Comparison of ENCODE assay signal across 8 cellular contexts in genomic region chrX:130111220-130111934, GRCh38. TPM values are rescaled to one million over a fixed set of nuclear protein-coding genes. Genes with fewer than 3 reads are reported as not detected.
DNase-seq lines count a peak whose midpoint lies in the region; ATAC-seq and TF ChIP-seq lines count a peak whose summit lies in the region.

No MANE protein-coding gene starts in this region.

- no peaks in the 10 kb centered on the region for H3K9me3 ChIP-seq in left lung

- peaks cover 4% of the 10 kb centered on the region for H3K36me3 Mint-ChIP-seq in stimulated activated naive CD8-positive, alpha-beta T cell treated with anti-CD3 and anti-CD28 coated beads, Interleukin-15, Interleukin-2, amounts not matched to agents 100 ng/mL and 50 ng/mL, for 24 hours (ENCODE audit: low read depth)
- H3K36me3 Mint-ChIP-seq in activated T-helper 2 cell treated with anti-CD3 and anti-CD28 coated beads, Interferon-gamma antibody, Interleukin-2, Interleukin-4, amounts not matched to agents 10 μg/mL and 5 μg/mL and 100 μg/mL, durations not matched to agents 14 hours and 24 hours and 36 hours (ENCODE audit: low read depth), result peaks cover 10% of the 10 kb centered on the region

- H3K27ac ChIP-seq in left lung, result peak overlapping the region; percentile 39 to 94

- peak overlapping the region; percentile 7 for H3K4me3 Mint-ChIP-seq in stimulated activated naive CD8-positive, alpha-beta T cell treated with anti-CD3 and anti-CD28 coated beads, Interleukin-15, Interleukin-2, amounts not matched to agents 100 ng/mL and 50 ng/mL, for 24 hours
- peak overlapping the region; percentile 68 for H3K4me3 Mint-ChIP-seq in activated T-helper 2 cell treated with anti-CD3 and anti-CD28 coated beads, Interferon-gamma antibody, Interleukin-2, Interleukin-4, amounts not matched to agents 10 μg/mL and 5 μg/mL and 100 μg/mL, durations not matched to agents 14 hours and 24 hours and 36 hours (ENCODE audit: low read depth)

- intact Hi-C loops in activated T-helper 2 cell treated with anti-CD3 and anti-CD28 coated beads, Interferon-gamma antibody, Interleukin-2, Interleukin-4, amounts not matched to agents 10 μg/mL and 5 μg/mL and 100 μg/mL, durations not matched to agents 14 hours and 24 hours and 36 hours (cut with micrococcal nuclease), result loop anchor here (2.0 kb wide), 2 partner anchors 25 to 53 kb away; partner anchors contain the start of gene AIFM1
- intact Hi-C loops in left lung (cut with DNase I), result no loop called here

- H3K36me3 ChIP-seq in left lung, result no peaks in the 10 kb centered on the region

- no peak for ATAC-seq in stimulated activated naive CD8-positive, alpha-beta T cell treated with anti-CD3 and anti-CD28 coated beads, Interleukin-15, Interleukin-2, amounts not matched to agents 100 U/mL and 50 U/mL, for 24 hours
- ATAC-seq in left lung, result no peak
- no peak for ATAC-seq in HG03139 (IDR thresholded peaks at IDR 0.05; ENCODE audit: unreplicated experiment)

- peak overlapping the region in 1 of 2 donors; percentile 68 for H3K4me3 ChIP-seq in left lung

- no peak overlapping the region for H3K27ac Mint-ChIP-seq in stimulated activated naive CD8-positive, alpha-beta T cell treated with anti-CD3 and anti-CD28 coated beads, Interleukin-15, Interleukin-2, amounts not matched to agents 100 ng/mL and 50 ng/mL, for 24 hours
- H3K27ac Mint-ChIP-seq in activated T-helper 2 cell treated with anti-CD3 and anti-CD28 coated beads, Interferon-gamma antibody, Interleukin-2, Interleukin-4, amounts not matched to agents 10 μg/mL and 5 μg/mL and 100 μg/mL, durations not matched to agents 14 hours and 24 hours and 36 hours, result peak overlapping the region; percentile 52

- no peak for TF ChIP-seq CTCF in left lung (IDR thresholded peaks at IDR 0.05)

- H3K4me1 Mint-ChIP-seq in stimulated activated naive CD8-positive, alpha-beta T cell treated with anti-CD3 and anti-CD28 coated beads, Interleukin-15, Interleukin-2, amounts not matched to agents 100 ng/mL and 50 ng/mL, for 24 hours (ENCODE audit: low read depth), result peaks cover 45% of the 10 kb centered on the region
- peaks cover 30% of the 10 kb centered on the region for H3K4me1 Mint-ChIP-seq in activated T-helper 2 cell treated with anti-CD3 and anti-CD28 coated beads, Interferon-gamma antibody, Interleukin-2, Interleukin-4, amounts not matched to agents 10 μg/mL and 5 μg/mL and 100 μg/mL, durations not matched to agents 14 hours and 24 hours and 36 hours (ENCODE audit: low read depth)

- H3K27me3 ChIP-seq in left lung, result no peaks in the 10 kb centered on the region

- no peaks in the 10 kb centered on the region for H3K9me3 Mint-ChIP-seq in stimulated activated naive CD8-positive, alpha-beta T cell treated with anti-CD3 and anti-CD28 coated beads, Interleukin-15, Interleukin-2, amounts not matched to agents 100 ng/mL and 50 ng/mL, for 24 hours
- H3K9me3 Mint-ChIP-seq in activated T-helper 2 cell treated with anti-CD3 and anti-CD28 coated beads, Interferon-gamma antibody, Interleukin-2, Interleukin-4, amounts not matched to agents 10 μg/mL and 5 μg/mL and 100 μg/mL, durations not matched to agents 14 hours and 24 hours and 36 hours, result no peaks in the 10 kb centered on the region

- no peaks in the 10 kb centered on the region for H3K27me3 Mint-ChIP-seq in stimulated activated naive CD8-positive, alpha-beta T cell treated with anti-CD3 and anti-CD28 coated beads, Interleukin-15, Interleukin-2, amounts not matched to agents 100 ng/mL and 50 ng/mL, for 24 hours
- H3K27me3 Mint-ChIP-seq in activated T-helper 2 cell treated with anti-CD3 and anti-CD28 coated beads, Interferon-gamma antibody, Interleukin-2, Interleukin-4, amounts not matched to agents 10 μg/mL and 5 μg/mL and 100 μg/mL, durations not matched to agents 14 hours and 24 hours and 36 hours (ENCODE audit: low read depth), result no peaks in the 10 kb centered on the region

- no peak for DNase-seq in stimulated activated naive CD8-positive, alpha-beta T cell treated with anti-CD3 and anti-CD28 coated beads, Interleukin-15, Interleukin-2, amounts not matched to agents 100 U/mL and 50 U/mL, for 24 hours
- DNase-seq in activated T-helper 2 cell treated with anti-CD3 and anti-CD28 coated beads, Interferon-gamma antibody, Interleukin-2, Interleukin-4, amounts not matched to agents 10 μg/mL and 5 μg/mL and 100 μg/mL, durations not matched to agents 14 hours and 24 hours and 36 hours (ENCODE audit: low spot score), result no peak
- DNase-seq in left lung, result no peak
- no peak for DNase-seq in NCI-H510A treated with DMSO at 0.1 percent for 48 hours (lab: John Stamatoyannopoulos, UW)
- no peak for DNase-seq in GM19240 (ENCODE audit: insufficient read length, low spot score)
- no peak for DNase-seq in SKM-1 (lab: John Stamatoyannopoulos, UW; ENCODE audit: unreplicated experiment)

- H3K4me1 ChIP-seq in left lung, result peaks cover 0 to 27% of the 10 kb centered on the region in 2 donors

RNA-seq across cellular contexts. Expression of gene ELF4, which starts 1.1 kb away (rescaled TPM):
- total RNA-seq in activated T-helper 2 cell treated with anti-CD3 and anti-CD28 coated beads, Interferon-gamma antibody, Interleukin-2, Interleukin-4, amounts not matched to agents 10 μg/mL and 5 μg/mL and 100 μg/mL, durations not matched to agents 14 hours and 24 hours and 36 hours, result 31.8 and 33.6 TPM in 2 replicates
- 10 to 100 TPM; 20.2 to 23.9 TPM for total RNA-seq in left lung

RNA-seq across cellular contexts. Expression of gene AIFM1, which starts 54.3 kb away (rescaled TPM):
- total RNA-seq in activated T-helper 2 cell treated with anti-CD3 and anti-CD28 coated beads, Interferon-gamma antibody, Interleukin-2, Interleukin-4, amounts not matched to agents 10 μg/mL and 5 μg/mL and 100 μg/mL, durations not matched to agents 14 hours and 24 hours and 36 hours, result 48.7 and 51.1 TPM in 2 replicates
- 10 to 100 TPM; 31.2 to 33.1 TPM for total RNA-seq in left lung
